In the genomic region with DNA sequence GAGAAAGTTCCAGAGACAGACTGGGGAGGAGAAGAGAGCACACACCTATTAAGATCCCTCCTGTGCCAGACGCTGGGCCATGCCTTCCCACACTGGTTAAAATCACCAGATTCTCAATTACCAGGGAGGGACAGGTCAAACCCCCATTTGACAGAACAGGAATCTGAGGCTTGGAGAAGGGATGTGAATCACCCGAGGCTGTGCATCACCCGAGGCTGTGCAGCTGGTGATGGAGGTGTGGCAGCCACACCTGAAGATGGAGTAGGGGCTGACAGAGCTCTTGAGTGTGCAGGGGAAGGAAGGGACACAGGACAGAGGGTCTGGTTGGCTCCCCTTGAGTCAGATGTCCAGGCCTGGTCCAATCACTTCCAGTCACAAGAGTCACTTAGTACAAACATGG, we compare ENCODE assay signal across 15 cellular contexts.
DNase-seq lines count a peak whose midpoint lies in the region; ATAC-seq and TF ChIP-seq lines count a peak whose summit lies in the region.
"Had no signal": no experiment of that assay in that cellular context is flagged by ENCODE, and none has a peak within 500 bp of the region (broad histone marks: within the 10 kb centered on the region; RNA-seq: fewer than 3 reads in every experiment).

No MANE protein-coding gene starts in this region.

- no peaks in the 10 kb centered on the region for H3K79me2 ChIP-seq in PC-3 (ENCODE audit: low read length)

- DNase-seq in PC-3 = peak; percentile 33
- DNase-seq in RWPE2 (ENCODE audit: low spot score) = no peak
- DNase-seq in foreskin keratinocyte = peak in 1 of 2 donors; percentile 69
- DNase-seq in stimulated activated effector memory CD8-positive, alpha-beta T cell treated with anti-CD3 and anti-CD28 coated beads, Interleukin-12 subunit alpha, Interleukin-12 subunit beta, amount 100 ng/mL, for 72 hours (ENCODE audit: low spot score in 2 of 2) = no peak
- no peak for DNase-seq in NK-92 (lab: John Stamatoyannopoulos, UW; ENCODE audit: unreplicated experiment)
- DNase-seq in T1000 (lab: John Stamatoyannopoulos, UW) = no peak
- no peak for DNase-seq in activated T-cell treated with anti-CD3 and anti-CD28 coated beads, Interleukin-2, amount 50 U/mL, for 24 hours
- DNase-seq: AML-193; CD4-positive, alpha-beta T cell; DMS153; DMS79; GDM1; H7 had no signal

- H3K9ac ChIP-seq in PC-3 (ENCODE audit: low read length) = no peak overlapping the region

- no peaks in the 10 kb centered on the region for H4K20me1 ChIP-seq in PC-3 (ENCODE audit: low read length)

- H3K9me3 ChIP-seq in PC-3 (ENCODE audit: low read length) (no peaks in the 10 kb centered on the region), RWPE2 (ENCODE audit: severe bottlenecking) (no peaks in the 10 kb centered on the region)

- H3K4me3 ChIP-seq in PC-3 (ENCODE audit: low read length) (no peak overlapping the region), RWPE2 (ENCODE audit: severe bottlenecking) (no peak overlapping the region)

- no peak for TF ChIP-seq CTCF in PC-3 (conservative IDR thresholded peaks at IDR 0.05; ENCODE audit: low read depth, low read length)
- TF ChIP-seq CTCF in RWPE2 (IDR thresholded peaks at IDR 0.05; ENCODE audit: poor library complexity, severe bottlenecking) = no peak
- no peak for TF ChIP-seq CTCF in foreskin keratinocyte (conservative IDR thresholded peaks at IDR 0.05)

- H3K4me3 Mint-ChIP-seq in stimulated activated effector memory CD8-positive, alpha-beta T cell treated with anti-CD3 and anti-CD28 coated beads, Interleukin-12 subunit alpha, Interleukin-12 subunit beta, amount 100 ng/mL, for 72 hours = no peak overlapping the region
- H3K4me3 Mint-ChIP-seq in activated T-cell treated with anti-CD3 and anti-CD28 coated beads, Interleukin-2, amount 50 U/mL, for 24 hours = no peak overlapping the region
- H3K4me3 Mint-ChIP-seq: CD4-positive, alpha-beta T cell; GM23338 had no signal

- intact Hi-C loops in PC-3 (cut with micrococcal nuclease) = no loop called here

- CTCF ChIA-PET in PC-3 (lab: Charles Lee) = no interaction called here

- H2AFZ ChIP-seq in PC-3 (ENCODE audit: low read length) = no peak overlapping the region
- H2AFZ ChIP-seq: GM23338 had no signal

- peaks cover 84% of the 10 kb centered on the region for H3K27me3 Mint-ChIP-seq in activated T-cell treated with anti-CD3 and anti-CD28 coated beads, Interleukin-2, amount 50 U/mL, for 24 hours

- no peaks in the 10 kb centered on the region for H3K9me3 Mint-ChIP-seq in stimulated activated effector memory CD8-positive, alpha-beta T cell treated with anti-CD3 and anti-CD28 coated beads, Interleukin-12 subunit alpha, Interleukin-12 subunit beta, amount 100 ng/mL, for 72 hours
- H3K9me3 Mint-ChIP-seq in activated T-cell treated with anti-CD3 and anti-CD28 coated beads, Interleukin-2, amount 50 U/mL, for 24 hours = no peaks in the 10 kb centered on the region
- H3K9me3 Mint-ChIP-seq: CD4-positive, alpha-beta T cell; GM23338 had no signal

- H3K27me3 ChIP-seq in PC-3 (ENCODE audit: low read length) (peaks cover 10% of the 10 kb centered on the region), RWPE2 (ENCODE audit: insufficient read depth, poor library complexity, severe bottlenecking) (peaks cover 3% of the 10 kb centered on the region), foreskin keratinocyte (no peaks in the 10 kb centered on the region)

- no peaks in the 10 kb centered on the region for H3F3A ChIP-seq in PC-3 (ENCODE audit: low read length, unreplicated experiment)

- H3K27ac Mint-ChIP-seq in stimulated activated effector memory CD8-positive, alpha-beta T cell treated with anti-CD3 and anti-CD28 coated beads, Interleukin-12 subunit alpha, Interleukin-12 subunit beta, amount 100 ng/mL, for 72 hours = no peak overlapping the region
- H3K27ac Mint-ChIP-seq in activated T-cell treated with anti-CD3 and anti-CD28 coated beads, Interleukin-2, amount 50 U/mL, for 24 hours = no peak overlapping the region
- H3K27ac Mint-ChIP-seq: CD4-positive, alpha-beta T cell; GM23338 had no signal

- no peaks in the 10 kb centered on the region for H3K9me2 ChIP-seq in PC-3 (replicated peaks; ENCODE audit: low read length)

- no peak for ATAC-seq in PC-3
- ATAC-seq in RWPE2 (ENCODE audit: low read depth) = peak; percentile 48; the same call in 2 of the 3 replicates
- peak; percentile 66 for ATAC-seq in foreskin keratinocyte
- ATAC-seq in stimulated activated effector memory CD8-positive, alpha-beta T cell treated with anti-CD3 and anti-CD28 coated beads, Interleukin-12 subunit alpha, Interleukin-12 subunit beta, amount 100 ng/mL, for 72 hours = peak; percentile 3
- ATAC-seq: GM23338 had no signal

- H3K4me1 ChIP-seq in PC-3 (ENCODE audit: insufficient read depth, low read length) (no peaks in the 10 kb centered on the region; the same call in 1 of the 2 replicates), RWPE2 (ENCODE audit: insufficient read depth, poor library complexity, severe bottlenecking) (peaks cover 12% of the 10 kb centered on the region), foreskin keratinocyte (peaks cover 17% of the 10 kb centered on the region)

- peaks cover 15% of the 10 kb centered on the region for H3K4me1 Mint-ChIP-seq in stimulated activated effector memory CD8-positive, alpha-beta T cell treated with anti-CD3 and anti-CD28 coated beads, Interleukin-12 subunit alpha, Interleukin-12 subunit beta, amount 100 ng/mL, for 72 hours
- H3K4me1 Mint-ChIP-seq in activated T-cell treated with anti-CD3 and anti-CD28 coated beads, Interleukin-2, amount 50 U/mL, for 24 hours (ENCODE audit: low read depth) = peaks cover 3% of the 10 kb centered on the region

- no peaks in the 10 kb centered on the region for H3K36me3 Mint-ChIP-seq in stimulated activated effector memory CD8-positive, alpha-beta T cell treated with anti-CD3 and anti-CD28 coated beads, Interleukin-12 subunit alpha, Interleukin-12 subunit beta, amount 100 ng/mL, for 72 hours
- no peaks in the 10 kb centered on the region for H3K36me3 Mint-ChIP-seq in activated T-cell treated with anti-CD3 and anti-CD28 coated beads, Interleukin-2, amount 50 U/mL, for 24 hours (ENCODE audit: low read depth)

- H3K36me3 ChIP-seq in PC-3 (ENCODE audit: low read depth, low read length) (no peaks in the 10 kb centered on the region), RWPE2 (ENCODE audit: low read depth) (no peaks in the 10 kb centered on the region)

- no peak overlapping the region for H3K4me2 ChIP-seq in PC-3 (ENCODE audit: low read length)

- BruUV-seq in PC-3 (replicated peaks; lab: Mats Ljungman, UMichigan) = no TSS peak

- POLR2A ChIA-PET in PC-3 (lab: Charles Lee; ENCODE audit: unreplicated experiment) = no interaction called here

- H3K27ac ChIP-seq in PC-3 (ENCODE audit: low read length) (no peak overlapping the region), RWPE2 (ENCODE audit: poor library complexity, severe bottlenecking) (no peak overlapping the region), foreskin keratinocyte (no peak overlapping the region)
- H3K27ac ChIP-seq: C4-2B had no signal
